Comparison of ENCODE assay signal across 19 cellular contexts in the genomic region with DNA sequence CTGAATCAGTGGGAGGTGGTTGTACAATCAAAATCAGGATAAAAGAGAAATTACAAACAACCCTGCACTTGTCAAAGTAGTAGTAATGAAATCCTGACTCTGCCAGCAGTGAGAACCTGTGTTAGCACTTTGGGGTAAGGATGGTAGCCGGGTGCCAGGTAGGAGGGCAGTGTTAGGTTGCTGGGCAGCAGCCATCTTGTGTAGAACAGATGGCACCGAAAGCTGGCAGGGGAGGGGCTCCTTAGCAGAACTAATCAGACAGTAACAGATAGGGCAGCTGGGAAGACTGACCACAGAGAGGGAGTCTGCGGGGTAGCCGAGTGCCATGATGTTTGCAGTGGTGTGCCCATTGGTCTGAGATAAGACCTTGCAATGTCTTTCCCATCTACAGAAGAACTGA.
A peak's percentile ranks its signal among the peaks of the same experiment; 100 is the strongest.
DNase-seq lines count a peak whose midpoint lies in the region; ATAC-seq and TF ChIP-seq lines count a peak whose summit lies in the region.
"Had no signal": no experiment of that assay in that cellular context is flagged by ENCODE, and none has a peak within 500 bp of the region (broad histone marks: within the 10 kb centered on the region; RNA-seq: fewer than 3 reads in every experiment).

No MANE protein-coding gene starts in this region.

- H4K20me1 ChIP-seq in OCI-LY7 (ENCODE audit: insufficient read depth, low read length): no peaks in the 10 kb centered on the region
- H4K20me1 ChIP-seq: BLaER1 had no signal

- CTCF ChIA-PET in OCI-LY7 (lab: Charles Lee; ENCODE audit: unreplicated experiment): no interaction called here

- H3K4me3 ChIP-seq in SJCRH30 (no peak overlapping the region), mucosa of descending colon (no peak overlapping the region), OCI-LY7 (ENCODE audit: low read depth, low read length, poor library complexity, severe bottlenecking) (no peak overlapping the region)
- H3K4me3 ChIP-seq: BLaER1, heart right ventricle, smooth muscle cell had no signal

- peaks cover 21% of the 10 kb centered on the region for H3K4me1 ChIP-seq in SJCRH30
- no peaks in the 10 kb centered on the region for H3K4me1 ChIP-seq in mucosa of descending colon (ENCODE audit: low read depth)
- no peaks in the 10 kb centered on the region for H3K4me1 ChIP-seq in OCI-LY7 (ENCODE audit: insufficient read depth, low read length, poor library complexity, severe bottlenecking)
- H3K4me1 ChIP-seq: heart right ventricle had no signal

- H3K36me3 ChIP-seq in SJCRH30 (no peaks in the 10 kb centered on the region), mucosa of descending colon (ENCODE audit: low read depth) (no peaks in the 10 kb centered on the region), OCI-LY7 (ENCODE audit: insufficient read depth, low read length) (no peaks in the 10 kb centered on the region)
- H3K36me3 ChIP-seq: BLaER1 had no signal

- ATAC-seq in mucosa of descending colon: peak; percentile 19
- ATAC-seq in HG03439 (IDR thresholded peaks at IDR 0.05; ENCODE audit: unreplicated experiment): no peak
- ATAC-seq: activated CD8-positive, alpha-beta T cell treated with anti-CD3 and anti-CD28 coated beads for 36 hours; heart right ventricle had no signal

- DNase-seq in CMK (ENCODE audit: low read depth) (peak; percentile 45), HUDEP-2 (lab: John Stamatoyannopoulos, UW; ENCODE audit: unreplicated experiment in 76 of 76) (peak in 56 of 76 experiments; percentile 4 to 63 (median 28)), SJCRH30 (peak; percentile 38 to 43), mucosa of descending colon (no peak), NCI-H2107 treated with DMSO at 0.1 percent for 48 hours (lab: John Stamatoyannopoulos, UW; ENCODE audit: unreplicated experiment) (no peak), OCI-LY7 (ENCODE audit: low spot score) (no peak)
- DNase-seq: activated CD8-positive, alpha-beta T cell treated with anti-CD3 and anti-CD28 coated beads for 36 hours; activated naive CD8-positive, alpha-beta T cell treated with anti-CD3 and anti-CD28 coated beads, Interleukin-2, amount 10 ng/mL, durations not matched to agents 7 days and 5 days; Caco-2; effector CD4-positive, alpha-beta T cell; heart right ventricle; IMR-90; mesenchymal stem cell; NCI-H1105 treated with DMSO at 0.1 percent for 48 hours; NCI-H748 treated with DMSO at 0.1 percent for 48 hours; occipital lobe had no signal

- POLR2A ChIA-PET in OCI-LY7 (lab: Charles Lee): no interaction called here

- H3K9me3 ChIP-seq in SJCRH30 (replicated peaks) (no peaks in the 10 kb centered on the region), mucosa of descending colon (no peaks in the 10 kb centered on the region), OCI-LY7 (ENCODE audit: low read length) (no peaks in the 10 kb centered on the region)
- H3K9me3 ChIP-seq: BLaER1, Caco-2, heart right ventricle had no signal

- no peaks in the 10 kb centered on the region for H3K27me3 ChIP-seq in SJCRH30
- H3K27me3 ChIP-seq: BLaER1, heart right ventricle had no signal

- intact Hi-C loops in mucosa of descending colon (cut with DNase I, micrococcal nuclease) (no loop called here), OCI-LY7 (cut with micrococcal nuclease; ENCODE audit: unreplicated experiment) (no loop called here)

- no peaks in the 10 kb centered on the region for H3K79me2 ChIP-seq in OCI-LY7 (ENCODE audit: insufficient read depth, low read depth, low read length)

- TF ChIP-seq CTCF in mucosa of descending colon (IDR thresholded peaks at IDR 0.05) (no peak), OCI-LY7 (conservative IDR thresholded peaks at IDR 0.05; ENCODE audit: low read length) (no peak)

- no peak overlapping the region for H2AFZ ChIP-seq in OCI-LY7 (ENCODE audit: low read length)

- no peak overlapping the region for H3K4me2 ChIP-seq in OCI-LY7 (ENCODE audit: low read length)
- H3K4me2 ChIP-seq: BLaER1, smooth muscle cell had no signal

- H3K9me2 ChIP-seq in OCI-LY7 (ENCODE audit: insufficient read depth, low read length): no peaks in the 10 kb centered on the region

- BruUV-seq in OCI-LY7 (replicated peaks; lab: Mats Ljungman, UMichigan): no TSS peak

- peak overlapping the region; percentile 26; the same call in 1 of the 2 replicates for H3K27ac ChIP-seq in SJCRH30
- H3K27ac ChIP-seq in OCI-LY7 (ENCODE audit: low read depth, low read length, poor library complexity, severe bottlenecking): no peak overlapping the region
- H3K27ac ChIP-seq: BLaER1, heart right ventricle had no signal

Comparison
In these comparisons a context has a peak if more than half of its experiments do, and no peak if none do; other contexts are left out.
1. DNase-seq: peak in CMK (single experiment), HUDEP-2 (56 of 76) and SJCRH30 (2 of 2); none in mucosa of descending colon (0 of 3), NCI-H2107 treated with DMSO at 0.1 percent for 48 hours (single experiment) and OCI-LY7 (single experiment).